ENCODE assay signal across 1 cellular context in the genomic region with DNA sequence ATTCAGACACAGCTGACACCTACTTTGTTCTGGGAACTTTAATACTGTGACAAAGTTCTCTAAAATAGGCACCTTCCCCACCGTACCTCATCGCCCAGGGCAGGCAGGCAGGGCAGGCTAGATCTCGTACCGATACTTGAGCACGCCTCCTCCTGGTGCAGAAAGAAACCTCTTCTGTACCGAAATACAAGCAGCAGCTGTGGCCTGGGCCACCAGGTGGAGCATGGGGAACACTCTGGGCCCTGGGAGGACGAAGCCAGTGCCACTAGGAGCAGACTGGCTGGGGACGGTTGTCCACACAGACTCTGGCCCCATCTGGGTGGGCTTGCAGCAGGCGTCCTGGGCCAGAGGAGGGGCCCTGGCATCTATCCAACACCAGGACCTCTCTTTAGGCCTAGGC.
TF ChIP-seq lines count a peak whose summit lies in the region.

No MANE protein-coding gene starts in this region.

TF ChIP-seq in H1, 55 proteins besides CTCF, POLR2A, EP300 and RAD21:
- TF ChIP-seq YY1 (IDR thresholded peaks at IDR 0.05; ENCODE audit: low read depth, low read length) (no peak), BRCA1 (IDR thresholded peaks at IDR 0.05; ENCODE audit: low read depth, low read length) (no peak), CREB1 (IDR thresholded peaks at IDR 0.05) (0 out of 2 replicates have a peak, but pooled peaks have one; percentile 38), JUND (IDR thresholded peaks at IDR 0.05; ENCODE audit: low read length) (no peak; the same call in 1 of the 2 replicates), ATF3 (IDR thresholded peaks at IDR 0.05; ENCODE audit: insufficient read depth, low read depth, low read length) (0 out of 2 replicates have a peak, but pooled peaks have one; percentile 14), TAF1 (IDR thresholded peaks at IDR 0.05; ENCODE audit: low read depth, low read length) (no peak), CTBP2 (IDR thresholded peaks at IDR 0.05; ENCODE audit: borderline replicate concordance, insufficient read depth, insufficient read length, low read length) (no peak), EZH2 (IDR thresholded peaks at IDR 0.05; ENCODE audit: low read depth, low read length, severe bottlenecking) (no peak), ZNF274 (IDR thresholded peaks at IDR 0.05; ENCODE audit: borderline replicate concordance, extremely low read depth, low read length) (no peak), POLR2AphosphoS5 (IDR thresholded peaks at IDR 0.05; ENCODE audit: low read depth, low read length) (no peak), GTF2F1 (IDR thresholded peaks at IDR 0.05; ENCODE audit: borderline replicate concordance, low read depth, low read length) (no peak), SRF (IDR thresholded peaks at IDR 0.05; ENCODE audit: low read depth, low read length) (no peak), GABPA (IDR thresholded peaks at IDR 0.05; ENCODE audit: borderline replicate concordance, insufficient read depth, low read length) (no peak; the same call in 1 of the 2 replicates), SP4 (IDR thresholded peaks at IDR 0.05; ENCODE audit: low read length) (no peak), NANOG (IDR thresholded peaks at IDR 0.05; ENCODE audit: insufficient read depth, low read depth, low read length, poor library complexity, severe bottlenecking) (no peak), RBBP5 (IDR thresholded peaks at IDR 0.05; ENCODE audit: borderline replicate concordance, low read depth, low read length) (no peak), HDAC2 (IDR thresholded peaks at IDR 0.05; ENCODE audit: borderline replicate concordance in 1 of 2, low read depth in 2 of 2, low read length in 2 of 2) (no peak), E2F6 (IDR thresholded peaks at IDR 0.05) (no peak), CBX8 (IDR thresholded peaks at IDR 0.05; ENCODE audit: borderline replicate concordance, low read depth, low read length) (no peak), CEBPB (IDR thresholded peaks at IDR 0.05; ENCODE audit: low read depth, low read length) (no peak), PHF8 (conservative IDR thresholded peaks at IDR 0.05; ENCODE audit: low read depth, low read length) (no peak), SUZ12 (IDR thresholded peaks at IDR 0.05; ENCODE audit: low read length) (no peak), SIN3A (conservative IDR thresholded peaks at IDR 0.05 in 1 of 2, IDR thresholded peaks at IDR 0.05 in 1 of 2; ENCODE audit: low read depth in 1 of 2, low read length in 2 of 2) (0 out of 4 replicates have a peak, but pooled peaks of 1 of the 2 experiments have one; percentile 52), CBX5 (IDR thresholded peaks at IDR 0.05; ENCODE audit: low read depth, low read length) (no peak), RFX5 (IDR thresholded peaks at IDR 0.05; ENCODE audit: borderline replicate concordance, low read depth, low read length) (no peak), KDM4A (IDR thresholded peaks at IDR 0.05; ENCODE audit: low read depth, low read length, severe bottlenecking) (no peak), SP2 (IDR thresholded peaks at IDR 0.05; ENCODE audit: low read length) (no peak), JUN (IDR thresholded peaks at IDR 0.05; ENCODE audit: low read depth, low read length) (no peak), POU5F1 (IDR thresholded peaks at IDR 0.05; ENCODE audit: low read depth, low read length) (no peak), TCF12 (IDR thresholded peaks at IDR 0.05; ENCODE audit: low read depth, low read length) (no peak), FOSL1 (IDR thresholded peaks at IDR 0.05; ENCODE audit: insufficient read depth, low read depth, low read length) (no peak), SIRT6 (IDR thresholded peaks at IDR 0.05; ENCODE audit: low read length) (no peak), ASH2L (IDR thresholded peaks at IDR 0.05; ENCODE audit: low read length) (no peak), SP1 (IDR thresholded peaks at IDR 0.05; ENCODE audit: low read depth, low read length) (no peak), NRF1 (IDR thresholded peaks at IDR 0.05; ENCODE audit: low read depth, low read length) (no peak), RNF2 (IDR thresholded peaks at IDR 0.05; ENCODE audit: borderline replicate concordance, low read depth, low read length, missing control alignments, poor library complexity, severe bottlenecking) (no peak), CHD1 (IDR thresholded peaks at IDR 0.05; ENCODE audit: low read depth, low read length) (no peak), RXRA (IDR thresholded peaks at IDR 0.05; ENCODE audit: insufficient read depth, low read depth, low read length) (no peak), KDM5A (IDR thresholded peaks at IDR 0.05; ENCODE audit: low read length) (no peak), TBP (IDR thresholded peaks at IDR 0.05; ENCODE audit: low read depth, low read length) (peak; percentile 38; the same call in 1 of the 2 replicates), CHD2 (IDR thresholded peaks at IDR 0.05; ENCODE audit: low read length) (no peak), EGR1 (IDR thresholded peaks at IDR 0.05; ENCODE audit: borderline replicate concordance, low read depth, low read length) (no peak), TEAD4 (IDR thresholded peaks at IDR 0.05; ENCODE audit: low read depth, low read length) (no peak), KDM1A (IDR thresholded peaks at IDR 0.05; ENCODE audit: borderline replicate concordance, low read length) (no peak), MAX (IDR thresholded peaks at IDR 0.05) (peak; percentile 62; the same call in 1 of the 2 replicates), BACH1 (IDR thresholded peaks at IDR 0.05; ENCODE audit: low read length) (no peak), SIX5 (IDR thresholded peaks at IDR 0.05; ENCODE audit: low read depth, low read length) (no peak), BCL11A (IDR thresholded peaks at IDR 0.05; ENCODE audit: low read depth in 2 of 2, low read length in 2 of 2) (no peak), MAFK (IDR thresholded peaks at IDR 0.05; ENCODE audit: low read depth, low read length) (no peak), TAF7 (optimal IDR thresholded peaks at IDR 0.05; ENCODE audit: borderline replicate concordance, low read depth, low read length) (no peak)
- TF ChIP-seq, protein P1, sequence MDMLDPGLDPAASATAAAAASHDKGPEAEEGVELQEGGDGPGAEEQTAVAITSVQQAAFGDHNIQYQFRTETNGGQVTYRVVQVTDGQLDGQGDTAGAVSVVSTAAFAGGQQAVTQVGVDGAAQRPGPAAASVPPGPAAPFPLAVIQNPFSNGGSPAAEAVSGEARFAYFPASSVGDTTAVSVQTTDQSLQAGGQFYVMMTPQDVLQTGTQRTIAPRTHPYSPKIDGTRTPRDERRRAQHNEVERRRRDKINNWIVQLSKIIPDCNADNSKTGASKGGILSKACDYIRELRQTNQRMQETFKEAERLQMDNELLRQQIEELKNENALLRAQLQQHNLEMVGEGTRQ (IDR thresholded peaks at IDR 0.05; ENCODE audit: low read length), result 0 out of 2 replicates have a peak, but pooled peaks have one; percentile 42
- TF ChIP-seq, protein P2, sequence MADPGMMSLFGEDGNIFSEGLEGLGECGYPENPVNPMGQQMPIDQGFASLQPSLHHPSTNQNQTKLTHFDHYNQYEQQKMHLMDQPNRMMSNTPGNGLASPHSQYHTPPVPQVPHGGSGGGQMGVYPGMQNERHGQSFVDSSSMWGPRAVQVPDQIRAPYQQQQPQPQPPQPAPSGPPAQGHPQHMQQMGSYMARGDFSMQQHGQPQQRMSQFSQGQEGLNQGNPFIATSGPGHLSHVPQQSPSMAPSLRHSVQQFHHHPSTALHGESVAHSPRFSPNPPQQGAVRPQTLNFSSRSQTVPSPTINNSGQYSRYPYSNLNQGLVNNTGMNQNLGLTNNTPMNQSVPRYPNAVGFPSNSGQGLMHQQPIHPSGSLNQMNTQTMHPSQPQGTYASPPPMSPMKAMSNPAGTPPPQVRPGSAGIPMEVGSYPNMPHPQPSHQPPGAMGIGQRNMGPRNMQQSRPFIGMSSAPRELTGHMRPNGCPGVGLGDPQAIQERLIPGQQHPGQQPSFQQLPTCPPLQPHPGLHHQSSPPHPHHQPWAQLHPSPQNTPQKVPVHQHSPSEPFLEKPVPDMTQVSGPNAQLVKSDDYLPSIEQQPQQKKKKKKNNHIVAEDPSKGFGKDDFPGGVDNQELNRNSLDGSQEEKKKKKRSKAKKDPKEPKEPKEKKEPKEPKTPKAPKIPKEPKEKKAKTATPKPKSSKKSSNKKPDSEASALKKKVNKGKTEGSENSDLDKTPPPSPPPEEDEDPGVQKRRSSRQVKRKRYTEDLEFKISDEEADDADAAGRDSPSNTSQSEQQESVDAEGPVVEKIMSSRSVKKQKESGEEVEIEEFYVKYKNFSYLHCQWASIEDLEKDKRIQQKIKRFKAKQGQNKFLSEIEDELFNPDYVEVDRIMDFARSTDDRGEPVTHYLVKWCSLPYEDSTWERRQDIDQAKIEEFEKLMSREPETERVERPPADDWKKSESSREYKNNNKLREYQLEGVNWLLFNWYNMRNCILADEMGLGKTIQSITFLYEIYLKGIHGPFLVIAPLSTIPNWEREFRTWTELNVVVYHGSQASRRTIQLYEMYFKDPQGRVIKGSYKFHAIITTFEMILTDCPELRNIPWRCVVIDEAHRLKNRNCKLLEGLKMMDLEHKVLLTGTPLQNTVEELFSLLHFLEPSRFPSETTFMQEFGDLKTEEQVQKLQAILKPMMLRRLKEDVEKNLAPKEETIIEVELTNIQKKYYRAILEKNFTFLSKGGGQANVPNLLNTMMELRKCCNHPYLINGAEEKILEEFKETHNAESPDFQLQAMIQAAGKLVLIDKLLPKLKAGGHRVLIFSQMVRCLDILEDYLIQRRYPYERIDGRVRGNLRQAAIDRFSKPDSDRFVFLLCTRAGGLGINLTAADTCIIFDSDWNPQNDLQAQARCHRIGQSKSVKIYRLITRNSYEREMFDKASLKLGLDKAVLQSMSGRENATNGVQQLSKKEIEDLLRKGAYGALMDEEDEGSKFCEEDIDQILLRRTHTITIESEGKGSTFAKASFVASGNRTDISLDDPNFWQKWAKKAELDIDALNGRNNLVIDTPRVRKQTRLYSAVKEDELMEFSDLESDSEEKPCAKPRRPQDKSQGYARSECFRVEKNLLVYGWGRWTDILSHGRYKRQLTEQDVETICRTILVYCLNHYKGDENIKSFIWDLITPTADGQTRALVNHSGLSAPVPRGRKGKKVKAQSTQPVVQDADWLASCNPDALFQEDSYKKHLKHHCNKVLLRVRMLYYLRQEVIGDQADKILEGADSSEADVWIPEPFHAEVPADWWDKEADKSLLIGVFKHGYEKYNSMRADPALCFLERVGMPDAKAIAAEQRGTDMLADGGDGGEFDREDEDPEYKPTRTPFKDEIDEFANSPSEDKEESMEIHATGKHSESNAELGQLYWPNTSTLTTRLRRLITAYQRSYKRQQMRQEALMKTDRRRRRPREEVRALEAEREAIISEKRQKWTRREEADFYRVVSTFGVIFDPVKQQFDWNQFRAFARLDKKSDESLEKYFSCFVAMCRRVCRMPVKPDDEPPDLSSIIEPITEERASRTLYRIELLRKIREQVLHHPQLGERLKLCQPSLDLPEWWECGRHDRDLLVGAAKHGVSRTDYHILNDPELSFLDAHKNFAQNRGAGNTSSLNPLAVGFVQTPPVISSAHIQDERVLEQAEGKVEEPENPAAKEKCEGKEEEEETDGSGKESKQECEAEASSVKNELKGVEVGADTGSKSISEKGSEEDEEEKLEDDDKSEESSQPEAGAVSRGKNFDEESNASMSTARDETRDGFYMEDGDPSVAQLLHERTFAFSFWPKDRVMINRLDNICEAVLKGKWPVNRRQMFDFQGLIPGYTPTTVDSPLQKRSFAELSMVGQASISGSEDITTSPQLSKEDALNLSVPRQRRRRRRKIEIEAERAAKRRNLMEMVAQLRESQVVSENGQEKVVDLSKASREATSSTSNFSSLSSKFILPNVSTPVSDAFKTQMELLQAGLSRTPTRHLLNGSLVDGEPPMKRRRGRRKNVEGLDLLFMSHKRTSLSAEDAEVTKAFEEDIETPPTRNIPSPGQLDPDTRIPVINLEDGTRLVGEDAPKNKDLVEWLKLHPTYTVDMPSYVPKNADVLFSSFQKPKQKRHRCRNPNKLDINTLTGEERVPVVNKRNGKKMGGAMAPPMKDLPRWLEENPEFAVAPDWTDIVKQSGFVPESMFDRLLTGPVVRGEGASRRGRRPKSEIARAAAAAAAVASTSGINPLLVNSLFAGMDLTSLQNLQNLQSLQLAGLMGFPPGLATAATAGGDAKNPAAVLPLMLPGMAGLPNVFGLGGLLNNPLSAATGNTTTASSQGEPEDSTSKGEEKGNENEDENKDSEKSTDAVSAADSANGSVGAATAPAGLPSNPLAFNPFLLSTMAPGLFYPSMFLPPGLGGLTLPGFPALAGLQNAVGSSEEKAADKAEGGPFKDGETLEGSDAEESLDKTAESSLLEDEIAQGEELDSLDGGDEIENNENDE (IDR thresholded peaks at IDR 0.05; ENCODE audit: insufficient replicate concordance, low read length), result no peak
- TF ChIP-seq, protein P3, sequence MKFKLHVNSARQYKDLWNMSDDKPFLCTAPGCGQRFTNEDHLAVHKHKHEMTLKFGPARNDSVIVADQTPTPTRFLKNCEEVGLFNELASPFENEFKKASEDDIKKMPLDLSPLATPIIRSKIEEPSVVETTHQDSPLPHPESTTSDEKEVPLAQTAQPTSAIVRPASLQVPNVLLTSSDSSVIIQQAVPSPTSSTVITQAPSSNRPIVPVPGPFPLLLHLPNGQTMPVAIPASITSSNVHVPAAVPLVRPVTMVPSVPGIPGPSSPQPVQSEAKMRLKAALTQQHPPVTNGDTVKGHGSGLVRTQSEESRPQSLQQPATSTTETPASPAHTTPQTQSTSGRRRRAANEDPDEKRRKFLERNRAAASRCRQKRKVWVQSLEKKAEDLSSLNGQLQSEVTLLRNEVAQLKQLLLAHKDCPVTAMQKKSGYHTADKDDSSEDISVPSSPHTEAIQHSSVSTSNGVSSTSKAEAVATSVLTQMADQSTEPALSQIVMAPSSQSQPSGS (IDR thresholded peaks at IDR 0.05; ENCODE audit: low read length), result no peak
